ENCODE assay signal across 27 cellular contexts in the genomic region with DNA sequence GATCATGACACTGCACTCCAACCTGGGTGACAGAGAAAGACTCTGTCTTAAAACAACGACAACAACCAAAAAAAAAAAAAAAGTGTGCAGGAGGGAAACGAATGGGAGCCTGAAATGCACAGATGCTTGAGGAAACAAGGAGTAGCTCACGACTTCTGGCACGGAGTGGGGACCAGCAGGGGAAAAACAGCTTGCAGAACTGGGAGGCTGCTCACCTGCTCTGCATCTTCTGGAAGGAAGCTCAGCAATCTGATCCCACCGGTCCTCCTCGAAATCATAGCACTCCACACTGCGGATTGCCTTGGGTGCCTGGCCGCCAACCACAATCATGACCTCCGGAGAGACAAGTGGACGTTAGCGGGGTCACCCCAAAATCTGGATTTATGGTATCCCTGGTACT.
"Had no signal": no experiment of that assay in that cellular context is flagged by ENCODE, and none has a peak within 500 bp of the region (broad histone marks: within the 10 kb centered on the region; RNA-seq: fewer than 3 reads in every experiment).

No MANE protein-coding gene starts in this region.

- DNase-seq: activated B cell treated with CpG ODN at 0.5 μM for 24 hours; activated CD4-positive, alpha-beta memory T cell treated with anti-CD3 and anti-CD28 coated beads for 36 hours; activated CD4-positive, alpha-beta T cell treated with anti-CD3 and anti-CD28 coated beads for 4 hours; activated CD4-positive, alpha-beta T cell treated with anti-CD3 and anti-CD28 coated beads, Interleukin-2, amount 50 U/mL, for 1 hour; activated CD4-positive, alpha-beta T cell treated with anti-CD3 and anti-CD28 coated beads, Interleukin-2, amount 50 U/mL, for 4 hours; activated CD4-positive, CD25-positive, alpha-beta regulatory T cell treated with anti-CD3 and anti-CD28 coated beads, Interleukin-2, amount 50 U/mL, for 72 hours; activated CD8-positive, alpha-beta memory T cell treated with anti-CD3 and anti-CD28 coated beads, Interleukin-2, amount 50 U/mL, for 4 hours; activated effector memory CD4-positive, alpha-beta T cell treated with Interleukin-2 at 50 U/mL for 16 hours; activated gamma-delta T cell; activated naive CD4-positive, alpha-beta T cell treated with anti-CD3 and anti-CD28 coated beads, Interleukin-2, amount 10 ng/mL, durations not matched to agents 7 days and 5 days; activated naive CD4-positive, alpha-beta T cell treated with Interleukin-2 at 50 U/mL for 16 hours; activated naive CD8-positive, alpha-beta T cell treated with anti-CD3 and anti-CD28 coated beads, Interleukin-2, amount 10 ng/mL, durations not matched to agents 7 days and 5 days; activated naive CD8-positive, alpha-beta T cell treated with anti-CD3 and anti-CD28 coated beads, Interleukin-2, amount 50 U/mL, for 24 hours; activated T-cell treated with anti-CD3 and anti-CD28 coated beads for 4 hours; activated T-cell treated with anti-CD3 and anti-CD28 coated beads, Interleukin-2, amount 50 U/mL, for 1 hour; activated T-cell treated with anti-CD3 and anti-CD28 coated beads, Interleukin-2, amount 50 U/mL, for 4 hours; activated T-cell treated with anti-CD3 and anti-CD28 coated beads, Interleukin-2, amount 50 U/mL, for 72 hours; amygdala; aorta; body of pancreas; brain microvascular endothelial cell; central memory CD4-positive, alpha-beta T cell; T-helper 1 cell; T-helper 2 cell; T-helper 9 cell had no signal

- H3K27ac ChIP-seq: body of pancreas, brain microvascular endothelial cell, breast epithelium, VCaP had no signal
